Comparison of ENCODE assay signal across 8 cellular contexts in the genomic region with DNA sequence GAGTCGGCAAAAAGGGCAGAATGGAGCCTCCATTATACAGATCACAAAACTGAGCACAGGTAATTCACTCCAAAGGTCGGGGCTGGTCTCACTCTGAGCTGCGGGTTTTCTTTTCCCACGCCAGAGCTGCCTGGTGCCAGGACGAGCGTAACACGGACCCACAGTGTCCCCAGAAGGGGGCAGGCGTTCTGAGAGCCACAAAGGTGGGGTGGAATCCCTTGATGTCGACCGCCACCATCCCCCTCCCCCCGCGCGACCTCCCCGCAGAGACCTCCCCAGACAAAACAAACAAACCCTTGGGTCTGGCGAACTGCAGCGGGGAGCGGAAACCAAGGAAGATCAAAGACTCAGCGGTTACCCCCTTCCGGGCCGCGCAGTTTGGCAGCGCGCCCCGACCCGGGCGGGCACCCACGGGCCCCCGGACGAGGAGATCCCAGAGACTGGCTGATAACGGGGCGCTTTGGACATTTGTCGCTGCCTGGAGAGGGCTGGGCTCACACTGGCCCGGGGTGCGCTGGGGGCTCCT. TPM values are rescaled to one million over a fixed set of nuclear protein-coding genes. Genes with fewer than 3 reads are reported as not detected.
DNase-seq lines count a peak whose midpoint lies in the region; ATAC-seq and TF ChIP-seq lines count a peak whose summit lies in the region.

No MANE protein-coding gene starts in this region.

- peak overlapping the region; percentile 46 to 75 for H3K4me3 ChIP-seq in aorta (ENCODE audit: low read length in 2 of 2)

- H3K36me3 ChIP-seq in aorta (ENCODE audit: control insufficient read depth in 1 of 2, insufficient read depth in 2 of 2, low read length in 1 of 2), result no peaks in the 10 kb centered on the region

- ATAC-seq in HG02943 (IDR thresholded peaks at IDR 0.05; ENCODE audit: low read depth, unreplicated experiment) (peak; percentile 38), aorta (ENCODE audit: low FRiP score) (peak; percentile 23), HG02623 (IDR thresholded peaks at IDR 0.05; ENCODE audit: unreplicated experiment) (no peak)

- H3K9me3 ChIP-seq in aorta (ENCODE audit: control insufficient read depth, low read length), result no peaks in the 10 kb centered on the region

- H3K9me3 Mint-ChIP-seq in glutamatergic neuron (ENCODE audit: unreplicated experiment), result no peaks in the 10 kb centered on the region

- WGBS in aorta, 2 donors, result 4% methylated on average over 34 of the region's 34 CpGs

- intact Hi-C loops in aorta (cut with DNase I), result loop anchor here (5.0 to 10.0 kb wide), 3 partner anchors 45 to 175 kb away; no protein-coding TSS in a partner anchor

- DNase-seq in ELR (ENCODE audit: low read depth) (peak; percentile 33), RKO (ENCODE audit: low spot score) (peak; percentile 50), glutamatergic neuron (peak; percentile 53), retina (peak; percentile 39), aorta (peak; percentile 70 to 87)
- DNase-seq in activated T-helper 9 cell treated with anti-CD3 and anti-CD28 coated beads, Interleukin-2, amount 50 U/mL, for 16 hours (ENCODE audit: low read depth), result peak; percentile 65

- no peaks in the 10 kb centered on the region for H3K27me3 ChIP-seq in aorta (ENCODE audit: control insufficient read depth in 1 of 2, insufficient read depth in 2 of 2, low read length in 1 of 2)

- TF ChIP-seq CTCF in glutamatergic neuron (IDR thresholded peaks at IDR 0.05; ENCODE audit: partially characterized antibody, unreplicated experiment), result no peak

- H3K4me1 ChIP-seq in aorta (ENCODE audit: control insufficient read depth in 1 of 2, insufficient read depth in 2 of 2, low read length in 2 of 2), result no peaks in the 10 kb centered on the region

- H3K27ac Mint-ChIP-seq in glutamatergic neuron (ENCODE audit: unreplicated experiment), result no peak overlapping the region

- H3K36me3 Mint-ChIP-seq in glutamatergic neuron (ENCODE audit: unreplicated experiment), result peaks cover 1% of the 10 kb centered on the region

- H3K4me3 Mint-ChIP-seq in glutamatergic neuron (ENCODE audit: unreplicated experiment), result peak overlapping the region; percentile 86

- peaks cover 6% of the 10 kb centered on the region for H3K27me3 Mint-ChIP-seq in glutamatergic neuron (ENCODE audit: unreplicated experiment)

- peaks cover 8% of the 10 kb centered on the region for H3K4me1 Mint-ChIP-seq in glutamatergic neuron (ENCODE audit: low read depth, unreplicated experiment)

- no peak overlapping the region for H3K27ac ChIP-seq in aorta (ENCODE audit: low read depth in 1 of 2, low read length in 2 of 2)

RNA-seq across cellular contexts. Expression of a gene that starts 0.8 kb away (rescaled TPM):
- total RNA-seq in glutamatergic neuron (ENCODE audit: unreplicated experiment) (31.3 TPM), aorta (10 to 100 TPM; 34.4 to 55.2 TPM)
- polyA plus RNA-seq in aorta, result 1 to 10 TPM; 5.1 to 7.6 TPM
